Comparison of ENCODE assay signal across 8 cellular contexts in the genomic region with DNA sequence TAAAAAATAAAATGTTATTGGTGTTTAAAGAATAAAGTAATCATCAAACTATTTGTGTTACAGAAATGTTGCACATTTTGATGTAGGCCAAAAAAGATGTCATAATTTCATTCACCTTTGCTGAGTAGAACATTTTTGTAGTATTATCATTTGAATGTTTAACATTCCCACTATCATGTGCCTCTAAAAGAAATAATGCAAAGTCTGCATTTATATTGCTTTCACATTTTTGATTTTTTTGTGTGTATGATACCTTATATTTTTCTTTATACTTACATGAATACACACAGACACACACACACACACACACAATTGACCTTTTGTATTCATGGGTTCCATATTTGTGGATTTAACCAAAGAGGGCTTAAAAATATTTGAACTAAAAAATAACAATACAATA.
"Had no signal": no experiment of that assay in that cellular context is flagged by ENCODE, and none has a peak within 500 bp of the region (broad histone marks: within the 10 kb centered on the region; RNA-seq: fewer than 3 reads in every experiment).

No MANE protein-coding gene starts in this region.

- FAIRE-seq: G401.6, GM12878, GM12891, GM12892, GM18507, GM19239 had no signal

- ATAC-seq: GM12878 had no signal

- DNase-seq: GDM1, GF-D8 had no signal

- H3K4me3 ChIP-seq: GM12878 had no signal
